ENCODE assay signal across 1 cellular context in genomic region chr1:87495870-87496269, GRCh38.
TF ChIP-seq lines count a peak whose summit lies in the region.

No MANE protein-coding gene starts in this region.

TF ChIP-seq in SK-N-SH, 30 proteins besides CTCF, POLR2A, EP300 and RAD21 (continued from another document):
- TF ChIP-seq MAX (IDR thresholded peaks at IDR 0.05; ENCODE audit: low read depth) (no peak), EZH2phosphoT487 (IDR thresholded peaks at IDR 0.05; ENCODE audit: borderline replicate concordance, low read depth) (no peak), USF2 (IDR thresholded peaks at IDR 0.05; ENCODE audit: borderline replicate concordance, low read depth, low read length) (no peak), MXI1 (IDR thresholded peaks at IDR 0.05; ENCODE audit: low read depth, low read length) (no peak), PBX3 (IDR thresholded peaks at IDR 0.05) (peak; percentile 62)
TF ChIP-seq in SK-N-SH: peak in this region for 1.
